In genomic region chr3:196339493-196340254, GRCh38 we compare ENCODE assay signal across 13 cellular contexts. TPM values are rescaled to one million over a fixed set of nuclear protein-coding genes. Genes with fewer than 3 reads are reported as not detected.
DNase-seq lines count a peak whose midpoint lies in the region; ATAC-seq and TF ChIP-seq lines count a peak whose summit lies in the region.
"Had no signal": no experiment of that assay in that cellular context is flagged by ENCODE, and none has a peak within 500 bp of the region (broad histone marks: within the 10 kb centered on the region; RNA-seq: fewer than 3 reads in every experiment).

No MANE protein-coding gene starts in this region.

- H2AK5ac ChIP-seq in mesendoderm (ENCODE audit: low read length): no peak overlapping the region

- no peak for TF ChIP-seq CTCF in cardiac fibroblast (IDR thresholded peaks at IDR 0.05; ENCODE audit: low read depth, low read length)

- no peak overlapping the region for H2BK120ac ChIP-seq in mesendoderm (ENCODE audit: low read depth, low read length)

- no peak overlapping the region for H3K27ac Mint-ChIP-seq in CD4-positive, alpha-beta memory T cell

- H3K4me3 ChIP-seq in cardiac fibroblast (replicated peaks in 1 of 2; ENCODE audit: low read depth in 2 of 2, low read length in 2 of 2): no peak overlapping the region
- no peak overlapping the region for H3K4me3 ChIP-seq in mesendoderm (ENCODE audit: low read length)
- no peak overlapping the region for H3K4me3 ChIP-seq in H7 (ENCODE audit: insufficient read depth, low read depth, low read length)
- no peak overlapping the region for H3K4me3 ChIP-seq in CD4-positive, alpha-beta memory T cell (ENCODE audit: low read length in 2 of 2)
- H3K4me3 ChIP-seq: adrenal gland, lower lobe of right lung had no signal

- H3K56ac ChIP-seq in mesendoderm (ENCODE audit: low read length): no peak overlapping the region

- no CpG with 5 or more reads among the region's 21 CpGs for WGBS in mesendoderm (ENCODE audit: extremely low coverage, insufficient coverage, low lambda C conversion rate)

- no peaks in the 10 kb centered on the region for H3K27me3 ChIP-seq in mesendoderm (ENCODE audit: insufficient read depth, low read length, poor library complexity)
- H3K27me3 ChIP-seq in H7 (ENCODE audit: control insufficient read depth, insufficient read depth, low read length): no peaks in the 10 kb centered on the region
- no peaks in the 10 kb centered on the region for H3K27me3 ChIP-seq in CD4-positive, alpha-beta memory T cell (ENCODE audit: insufficient read depth, low read length)
- H3K27me3 ChIP-seq: adrenal gland had no signal

- H3K4me1 ChIP-seq in mesendoderm (ENCODE audit: control insufficient read depth, low read depth, low read length): no peaks in the 10 kb centered on the region
- no peaks in the 10 kb centered on the region for H3K4me1 ChIP-seq in CD4-positive, alpha-beta memory T cell (ENCODE audit: insufficient read depth, low read length)
- H3K4me1 ChIP-seq: adrenal gland, lower lobe of right lung had no signal

- H3K9me3 ChIP-seq in CD4-positive, alpha-beta memory T cell (ENCODE audit: control insufficient read depth in 1 of 2, low read length in 2 of 2): no peaks in the 10 kb centered on the region
- H3K9me3 ChIP-seq: adrenal gland, lower lobe of right lung had no signal

- no peaks in the 10 kb centered on the region for H3K79me1 ChIP-seq in mesendoderm (ENCODE audit: low read length)

- H3K36me3 ChIP-seq in mesendoderm (ENCODE audit: control insufficient read depth, insufficient read depth, low read length) (no peaks in the 10 kb centered on the region), H7 (replicated peaks; ENCODE audit: control insufficient read depth, insufficient read depth, low read length) (no peaks in the 10 kb centered on the region)
- H3K36me3 ChIP-seq in CD4-positive, alpha-beta memory T cell (ENCODE audit: insufficient read depth, low read length): no peaks in the 10 kb centered on the region
- H3K36me3 ChIP-seq: adrenal gland, lower lobe of right lung had no signal

- H4K5ac ChIP-seq in mesendoderm (ENCODE audit: low read length): no peak overlapping the region

- CTCF ChIA-PET in CD4-positive, alpha-beta memory T cell (lab: Charles Lee; ENCODE audit: partially characterized antibody): no interaction called here

- ATAC-seq in GM19452 (IDR thresholded peaks at IDR 0.05; ENCODE audit: unreplicated experiment): no peak

- H3K18ac ChIP-seq in mesendoderm (ENCODE audit: low read length): no peak overlapping the region

- peaks cover 0 to 5% (median 1%) of the 10 kb centered on the region in 4 donors for H3K4me1 Mint-ChIP-seq in CD4-positive, alpha-beta memory T cell

- intact Hi-C loops in CD4-positive, alpha-beta memory T cell (cut with micrococcal nuclease): no loop called here

- no peak overlapping the region for H3K4me3 Mint-ChIP-seq in CD4-positive, alpha-beta memory T cell

- H3K23ac ChIP-seq in mesendoderm (ENCODE audit: low read length): no peak overlapping the region

- H3K27me3 Mint-ChIP-seq in CD4-positive, alpha-beta memory T cell: peaks cover 0 to 2% of the 10 kb centered on the region in 2 donors

- POLR2A ChIA-PET in CD4-positive, alpha-beta memory T cell (lab: Charles Lee; ENCODE audit: partially characterized antibody): no interaction called here

- no peak overlapping the region for H3K4me2 ChIP-seq in mesendoderm (ENCODE audit: low read length)

- DNase-seq in ELR (ENCODE audit: low read depth) (peak; percentile 94), NCI-H460 (ENCODE audit: extremely low read depth, low read depth) (peak; percentile 50), cardiac fibroblast (ENCODE audit: low read depth in 2 of 2) (peak; percentile 59 to 75), mesendoderm (peak; percentile 53), H7 (no peak), NCI-H345 treated with DMSO at 0.1 percent for 48 hours (lab: John Stamatoyannopoulos, UW; ENCODE audit: unreplicated experiment) (no peak)
- no peak for DNase-seq in CD4-positive, alpha-beta memory T cell
- DNase-seq: lower lobe of right lung, NCI-H524 treated with DMSO at 0.1 percent for 48 hours, posterior cingulate gyrus, T-helper 1 cell had no signal

- H2BK5ac ChIP-seq in mesendoderm (ENCODE audit: low read length): no peak overlapping the region

- H4K8ac ChIP-seq in mesendoderm (ENCODE audit: low read depth, low read length): no peak overlapping the region

- no peaks in the 10 kb centered on the region for H3K79me2 ChIP-seq in mesendoderm (ENCODE audit: control insufficient read depth, insufficient read depth, low read length)

- H3K4ac ChIP-seq in mesendoderm (ENCODE audit: low read depth, low read length): no peak overlapping the region

- H3K9me3 Mint-ChIP-seq in CD4-positive, alpha-beta memory T cell: no peaks in the 10 kb centered on the region

- no peak overlapping the region for H3K27ac ChIP-seq in mesendoderm (ENCODE audit: low read depth, low read length)
- no peak overlapping the region for H3K27ac ChIP-seq in CD4-positive, alpha-beta memory T cell (ENCODE audit: low read depth, low read length)
- H3K27ac ChIP-seq: adrenal gland, lower lobe of right lung had no signal

- H3K9ac ChIP-seq in mesendoderm (ENCODE audit: low read length): no peak overlapping the region

- no peaks in the 10 kb centered on the region for H3K36me3 Mint-ChIP-seq in CD4-positive, alpha-beta memory T cell

- no peak overlapping the region for H2BK15ac ChIP-seq in mesendoderm (replicated peaks; ENCODE audit: low read depth)

RNA-seq across cellular contexts. Expression of gene TM4SF19, which starts 1.5 kb away (rescaled TPM):
- total RNA-seq in NCI-H460 (2014; rRNA removed; shearing (Covaris generic)): 2.2 and 2.4 TPM in 2 replicates
- polyA plus RNA-seq in NCI-H460 (2014; cell fraction: nucleus; rRNA removed): 2.0 and 16.8 TPM in 2 replicates
- polyA plus RNA-seq in mesendoderm (2013, experiment 1 of 2): not detected
- polyA plus RNA-seq in mesendoderm (2013, experiment 2 of 2): not detected
- total RNA-seq in H7 (2014; rRNA removed; shearing (Covaris generic)): not detected in 2 replicates
- total RNA-seq in CD4-positive, alpha-beta memory T cell: 1 to 10 TPM; 2.4 to 2.6 TPM
- polyA plus RNA-seq in CD4-positive, alpha-beta memory T cell: under 1 TPM in 1 of 2 donors, not detected in 1; 0.11 TPM

RNA-seq across cellular contexts. Expression of gene DYNLT2B, which starts 21.6 kb away (rescaled TPM):
- total RNA-seq in NCI-H460 (2014; rRNA removed; shearing (Covaris generic)): 5.9 and 6.9 TPM in 2 replicates
- polyA plus RNA-seq in NCI-H460 (2014; cell fraction: nucleus; rRNA removed): 0.46 and 1.4 TPM in 2 replicates
- polyA plus RNA-seq in mesendoderm (2013, experiment 1 of 2): 21.3 TPM
- polyA plus RNA-seq in mesendoderm (2013, experiment 2 of 2): 19.9 TPM
- total RNA-seq in H7 (2014; rRNA removed; shearing (Covaris generic)): 5.8 and 11.3 TPM in 2 replicates
- total RNA-seq in CD4-positive, alpha-beta memory T cell: 1 to 10 TPM; 6.0 to 7.4 TPM
- polyA plus RNA-seq in CD4-positive, alpha-beta memory T cell: 10 to 100 TPM; 18.5 to 31.1 TPM

RNA-seq across cellular contexts. Expression of gene PCYT1A, which starts 52.1 kb away (rescaled TPM):
- 27.9 and 36.9 TPM in 2 replicates for total RNA-seq in NCI-H460 (2014; rRNA removed; shearing (Covaris generic))
- polyA plus RNA-seq in NCI-H460 (2014; cell fraction: nucleus; rRNA removed): 26.5 and 37.1 TPM in 2 replicates
- 25.9 TPM for polyA plus RNA-seq in mesendoderm (2013, experiment 1 of 2)
- polyA plus RNA-seq in mesendoderm (2013, experiment 2 of 2): 26.2 TPM
- 23.9 and 38.0 TPM in 2 replicates for total RNA-seq in H7 (2014; rRNA removed; shearing (Covaris generic))
- total RNA-seq in CD4-positive, alpha-beta memory T cell: 10 to 100 TPM; 70.1 to 73.7 TPM
- polyA plus RNA-seq in CD4-positive, alpha-beta memory T cell: 10 to 100 TPM; 11.0 to 25.5 TPM

Comparison
In these comparisons a context has a peak if more than half of its experiments do, and no peak if none do; other contexts are left out.
1. DNase-seq: peak in ELR (single experiment), NCI-H460 (single experiment), cardiac fibroblast (2 of 2) and mesendoderm (single experiment); none in H7 (single experiment), NCI-H345 treated with DMSO at 0.1 percent for 48 hours (single experiment) and CD4-positive, alpha-beta memory T cell (0 of 5).